Comparison of ENCODE assay signal across 11 cellular contexts in genomic region chr13:99995503-99996176, GRCh38. TPM values are rescaled to one million over a fixed set of nuclear protein-coding genes. Genes with fewer than 3 reads are reported as not detected.
DNase-seq lines count a peak whose midpoint lies in the region; ATAC-seq lines count a peak whose summit lies in the region.
"Had no signal": no experiment of that assay in that cellular context is flagged by ENCODE, and none has a peak within 500 bp of the region (broad histone marks: within the 10 kb centered on the region; RNA-seq: fewer than 3 reads in every experiment).

No MANE protein-coding gene starts in this region.

- peaks cover 40% of the 10 kb centered on the region for H3K4me1 ChIP-seq in neuron (ENCODE audit: insufficient read depth, low read length)

- ATAC-seq in HG03354 (IDR thresholded peaks at IDR 0.05; ENCODE audit: poor library complexity, severe bottlenecking, unreplicated experiment): no peak

- DNase-seq in NCI-H345 (lab: John Stamatoyannopoulos, UW): peak; percentile 73
- no peak for DNase-seq in NCI-H345 treated with DMSO at 0.1 percent for 48 hours (lab: John Stamatoyannopoulos, UW; ENCODE audit: unreplicated experiment)
- peak; percentile 30 for DNase-seq in M059J (ENCODE audit: low read depth)
- DNase-seq in caudate nucleus (lab: John Stamatoyannopoulos, UW): no peak
- DNase-seq in stimulated activated CD4-positive, alpha-beta T cell treated with anti-CD3 and anti-CD28 coated beads, Interleukin-4, amount 100 ng/mL, for 1 hour: no peak
- no peak for DNase-seq in NCI-H2227 treated with DMSO at 0.1 percent for 48 hours (lab: John Stamatoyannopoulos, UW)

- H2AFZ ChIP-seq in neuron (ENCODE audit: low read depth, low read length): peak overlapping the region; percentile 41

- no peaks in the 10 kb centered on the region for H3K36me3 ChIP-seq in neuron (ENCODE audit: insufficient read depth, low read length)

- H3K27me3 ChIP-seq in neuron (ENCODE audit: insufficient read depth, low read length): peaks cover 5% of the 10 kb centered on the region

- peaks cover 1% of the 10 kb centered on the region for H3K9me3 ChIP-seq in neuron (ENCODE audit: low read length)

- H3K27ac ChIP-seq in caudate nucleus (ENCODE audit: low read depth, low read length): peak overlapping the region; percentile 46
- H3K27ac ChIP-seq: RWPE1 had no signal

- H3K4me3 ChIP-seq in neuron (ENCODE audit: low read length): peak overlapping the region; percentile 33

RNA-seq across cellular contexts. Expression of gene ZIC2, which starts 14.1 kb away (rescaled TPM):
- 0.05 and 0.44 TPM in 2 replicates for total RNA-seq in M059J (2014; rRNA removed; shearing (Covaris generic))
- total RNA-seq: fibroblast of lung, mesenteric fat pad had no signal

RNA-seq across cellular contexts. Expression of gene ZIC5, which starts 24.1 kb away (rescaled TPM):
- total RNA-seq in M059J (2014; rRNA removed; shearing (Covaris generic)): 0.07 TPM in 1 of 2 replicates, not detected in the other
- total RNA-seq: fibroblast of lung, mesenteric fat pad had no signal

Comparison
In these comparisons a context has a peak if more than half of its experiments do, and no peak if none do; other contexts are left out.
1. DNase-seq: peak in NCI-H345 (single experiment) and M059J (single experiment); none in NCI-H345 treated with DMSO at 0.1 percent for 48 hours (single experiment), caudate nucleus (0 of 61), stimulated activated CD4-positive, alpha-beta T cell treated with anti-CD3 and anti-CD28 coated beads, Interleukin-4, amount 100 ng/mL, for 1 hour (single experiment) and NCI-H2227 treated with DMSO at 0.1 percent for 48 hours (single experiment).